Comparison of ENCODE assay signal across 11 cellular contexts in genomic region chr6:134520181-134521115, GRCh38.
DNase-seq lines count a peak whose midpoint lies in the region; ATAC-seq, FAIRE-seq and TF ChIP-seq lines count a peak whose summit lies in the region.
"Had no signal": no experiment of that assay in that cellular context is flagged by ENCODE, and none has a peak within 500 bp of the region (broad histone marks: within the 10 kb centered on the region; RNA-seq: fewer than 3 reads in every experiment).

No MANE protein-coding gene starts in this region.

- no peaks in the 10 kb centered on the region for H3F3A ChIP-seq in DOHH2 (ENCODE audit: control insufficient read depth, insufficient read depth)

- H3K4me2 ChIP-seq in A549 (peak overlapping the region; percentile 87), DOHH2 (ENCODE audit: low read length) (peak overlapping the region; percentile 61)

- H4K20me1 ChIP-seq in DOHH2 (ENCODE audit: control insufficient read depth, insufficient read depth, low read depth, low read length), result no peaks in the 10 kb centered on the region

- intact Hi-C loops in lower lobe of right lung (cut with DNase I), result no loop called here
- intact Hi-C loops in upper lobe of right lung (cut with DNase I), result no loop called here
- intact Hi-C loops in mucosa of descending colon (cut with DNase I, micrococcal nuclease), result no loop called here

- FAIRE-seq in A549 (lab: Jason Lieb, UNC), result no peak

- CTCF ChIA-PET in A549 (lab: Yijun Ruan, JAX), result interaction anchor here (0.6 to 1.6 kb wide), 4 partner anchors 14 to 351 kb away, joined by 3 to 4 read pairs (median 4); no protein-coding TSS in a partner anchor

- DNase-seq in A549 (ENCODE audit: low read depth in 1 of 2, low spot score in 1 of 2) (no peak), astrocyte of the spinal cord (ENCODE audit: low read depth, low spot score) (peak; percentile 52), lower lobe of right lung (no peak), upper lobe of right lung (no peak), mucosa of descending colon (no peak), HT-29 (ENCODE audit: low spot score) (no peak)
- no peak for DNase-seq in effector memory CD4-positive, alpha-beta T cell
- DNase-seq: NCI-H1092 had no signal

- 26% methylated on average over 10 of the region's 12 CpGs for WGBS in A549 (ENCODE audit: missing lambda C conversion rate)

- no peak for TF ChIP-seq RAD21 in A549 (conservative IDR thresholded peaks at IDR 0.05 in 1 of 2, IDR thresholded peaks at IDR 0.05 in 1 of 2)

- peaks cover 66% of the 10 kb centered on the region for H3K4me1 ChIP-seq in A549
- peaks cover 17% of the 10 kb centered on the region for H3K4me1 ChIP-seq in DOHH2 (ENCODE audit: control insufficient read depth, low read length)
- H3K4me1 ChIP-seq in lower lobe of right lung, result peaks cover 54% of the 10 kb centered on the region
- peaks cover 28% of the 10 kb centered on the region for H3K4me1 ChIP-seq in upper lobe of right lung
- H3K4me1 ChIP-seq in mucosa of descending colon (ENCODE audit: low read depth), result peaks cover 4% of the 10 kb centered on the region
- H3K4me1 ChIP-seq in effector memory CD4-positive, alpha-beta T cell (ENCODE audit: control insufficient read depth, insufficient read depth, low read length, poor library complexity, severe bottlenecking), result peaks cover 3% of the 10 kb centered on the region

- POLR2A ChIA-PET in A549 (lab: Yijun Ruan, JAX), result no interaction called here

- H3K9me2 ChIP-seq in DOHH2 (replicated peaks; ENCODE audit: control insufficient read depth, low read length), result no peaks in the 10 kb centered on the region

- TF ChIP-seq POLR2A in A549 (IDR thresholded peaks at IDR 0.05; ENCODE audit: low read length), result no peak

- in situ Hi-C loops in astrocyte of the spinal cord (cut with HindIII; ENCODE audit: low sequenced_read_pairs), result no loop called here

- H3K27me3 ChIP-seq in DOHH2 (ENCODE audit: control insufficient read depth, low read length), result no peaks in the 10 kb centered on the region
- no peaks in the 10 kb centered on the region for H3K27me3 ChIP-seq in lower lobe of right lung (ENCODE audit: low read depth)
- H3K27me3 ChIP-seq in upper lobe of right lung, result no peaks in the 10 kb centered on the region
- H3K27me3 ChIP-seq in effector memory CD4-positive, alpha-beta T cell (replicated peaks; ENCODE audit: control insufficient read depth, insufficient read depth, low read length, poor library complexity, severe bottlenecking), result no peaks in the 10 kb centered on the region
- H3K27me3 ChIP-seq: esophagus squamous epithelium, testis had no signal

- no peaks in the 10 kb centered on the region for H3K36me3 ChIP-seq in DOHH2 (ENCODE audit: control insufficient read depth, low read length)
- H3K36me3 ChIP-seq in lower lobe of right lung, result no peaks in the 10 kb centered on the region
- no peaks in the 10 kb centered on the region for H3K36me3 ChIP-seq in upper lobe of right lung
- H3K36me3 ChIP-seq in mucosa of descending colon (ENCODE audit: low read depth), result no peaks in the 10 kb centered on the region
- H3K36me3 ChIP-seq in effector memory CD4-positive, alpha-beta T cell (ENCODE audit: control insufficient read depth, insufficient read depth, low read length), result no peaks in the 10 kb centered on the region
- H3K36me3 ChIP-seq: esophagus squamous epithelium had no signal

- TF ChIP-seq EP300 in A549 (IDR thresholded peaks at IDR 0.05), result no peak

- TF ChIP-seq CTCF in A549 (IDR thresholded peaks at IDR 0.05) (no peak), DOHH2 (IDR thresholded peaks at IDR 0.05; ENCODE audit: low read depth, low read length, poor library complexity, severe bottlenecking) (no peak), astrocyte of the spinal cord (IDR thresholded peaks at IDR 0.05; ENCODE audit: low read depth, low read length) (no peak), lower lobe of right lung (IDR thresholded peaks at IDR 0.05) (no peak), upper lobe of right lung (IDR thresholded peaks at IDR 0.05) (no peak), mucosa of descending colon (IDR thresholded peaks at IDR 0.05) (no peak)

- peak overlapping the region; percentile 71 to 90 for H3K27ac ChIP-seq in A549
- H3K27ac ChIP-seq in DOHH2 (ENCODE audit: low read depth, low read length), result no peak overlapping the region
- H3K27ac ChIP-seq in lower lobe of right lung, result peak overlapping the region; percentile 25
- no peak overlapping the region for H3K27ac ChIP-seq in upper lobe of right lung
- H3K27ac ChIP-seq in effector memory CD4-positive, alpha-beta T cell (ENCODE audit: insufficient read depth, low read length, poor library complexity, severe bottlenecking), result no peak overlapping the region
- H3K27ac ChIP-seq: testis had no signal

- ATAC-seq in A549, result peak in 1 of 2 experiments; percentile 19; a peak in 3 of 6 replicates
- no peak for ATAC-seq in lower lobe of right lung
- ATAC-seq in upper lobe of right lung, result no peak
- no peak for ATAC-seq in mucosa of descending colon

- H3K79me2 ChIP-seq in DOHH2 (ENCODE audit: control insufficient read depth, low read length), result no peaks in the 10 kb centered on the region

- H3K4me3 ChIP-seq in A549 (peak overlapping the region; percentile 1; the same call in 1 of the 3 replicates), DOHH2 (ENCODE audit: low read length) (peak overlapping the region; percentile 47), astrocyte of the spinal cord (ENCODE audit: low read depth, low read length) (no peak overlapping the region), lower lobe of right lung (no peak overlapping the region), upper lobe of right lung (no peak overlapping the region), mucosa of descending colon (no peak overlapping the region)
- H3K4me3 ChIP-seq in effector memory CD4-positive, alpha-beta T cell (ENCODE audit: insufficient read depth, low read depth, low read length, poor library complexity, severe bottlenecking), result no peak overlapping the region
- H3K4me3 ChIP-seq: esophagus squamous epithelium, testis had no signal

- no peaks in the 10 kb centered on the region for H3K9me3 ChIP-seq in A549
- no peaks in the 10 kb centered on the region for H3K9me3 ChIP-seq in DOHH2 (ENCODE audit: control insufficient read depth, insufficient read depth, low read length)
- H3K9me3 ChIP-seq in lower lobe of right lung, result no peaks in the 10 kb centered on the region
- H3K9me3 ChIP-seq in upper lobe of right lung, result no peaks in the 10 kb centered on the region
- no peaks in the 10 kb centered on the region for H3K9me3 ChIP-seq in mucosa of descending colon
- no peaks in the 10 kb centered on the region for H3K9me3 ChIP-seq in effector memory CD4-positive, alpha-beta T cell (ENCODE audit: control insufficient read depth, low read length)
- H3K9me3 ChIP-seq: esophagus squamous epithelium, testis had no signal

TF ChIP-seq in A549, 52 proteins besides CTCF, POLR2A, EP300 and RAD21 (continues in another document):
- TF ChIP-seq ZNF302 (CRISPR knock-in tag; IDR thresholded peaks at IDR 0.05) (no peak), EHF (CRISPR knock-in tag; IDR thresholded peaks at IDR 0.05) (no peak), HOXA7 (CRISPR knock-in tag; IDR thresholded peaks at IDR 0.05) (no peak), MYC (IDR thresholded peaks at IDR 0.05; ENCODE audit: borderline replicate concordance, low read length) (no peak), SREBF2 (IDR thresholded peaks at IDR 0.05) (no peak), HMGXB4 (CRISPR knock-in tag; IDR thresholded peaks at IDR 0.05; ENCODE audit: borderline replicate concordance) (no peak), MAFK (IDR thresholded peaks at IDR 0.05; ENCODE audit: partially characterized antibody) (no peak), NPAS2 (CRISPR knock-in tag; IDR thresholded peaks at IDR 0.05; ENCODE audit: borderline replicate concordance) (no peak)
- TF ChIP-seq, protein P1, sequence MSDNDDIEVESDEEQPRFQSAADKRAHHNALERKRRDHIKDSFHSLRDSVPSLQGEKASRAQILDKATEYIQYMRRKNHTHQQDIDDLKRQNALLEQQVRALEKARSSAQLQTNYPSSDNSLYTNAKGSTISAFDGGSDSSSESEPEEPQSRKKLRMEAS (IDR thresholded peaks at IDR 0.05), result no peak
- TF ChIP-seq, protein P2, sequence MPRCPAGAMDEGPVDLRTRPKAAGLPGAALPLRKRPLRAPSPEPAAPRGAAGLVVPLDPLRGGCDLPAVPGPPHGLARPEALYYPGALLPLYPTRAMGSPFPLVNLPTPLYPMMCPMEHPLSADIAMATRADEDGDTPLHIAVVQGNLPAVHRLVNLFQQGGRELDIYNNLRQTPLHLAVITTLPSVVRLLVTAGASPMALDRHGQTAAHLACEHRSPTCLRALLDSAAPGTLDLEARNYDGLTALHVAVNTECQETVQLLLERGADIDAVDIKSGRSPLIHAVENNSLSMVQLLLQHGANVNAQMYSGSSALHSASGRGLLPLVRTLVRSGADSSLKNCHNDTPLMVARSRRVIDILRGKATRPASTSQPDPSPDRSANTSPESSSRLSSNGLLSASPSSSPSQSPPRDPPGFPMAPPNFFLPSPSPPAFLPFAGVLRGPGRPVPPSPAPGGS (IDR thresholded peaks at IDR 0.05), result no peak

Comparison
In these comparisons a context has a peak if more than half of its experiments do, and no peak if none do; other contexts are left out.
1. H3K27ac ChIP-seq: peak in A549 (2 of 2) and lower lobe of right lung (single experiment); none in DOHH2 (single experiment), upper lobe of right lung (single experiment) and effector memory CD4-positive, alpha-beta T cell (single experiment).
2. H3K4me3 ChIP-seq: peak in A549 (single experiment) and DOHH2 (single experiment); none in astrocyte of the spinal cord (single experiment), lower lobe of right lung (single experiment), upper lobe of right lung (single experiment), mucosa of descending colon (single experiment) and effector memory CD4-positive, alpha-beta T cell (single experiment).